ENCODE assay signal across 8 cellular contexts in genomic region chr9:33044677-33045282, GRCh38. TPM values are rescaled to one million over a fixed set of nuclear protein-coding genes. Genes with fewer than 3 reads are reported as not detected.
DNase-seq lines count a peak whose midpoint lies in the region; ATAC-seq and TF ChIP-seq lines count a peak whose summit lies in the region.

No MANE protein-coding gene starts in this region.

- intact Hi-C loops in CD8-positive, alpha-beta T cell (cut with DNase I, micrococcal nuclease), result no loop called here

- peak overlapping the region; percentile 82 for H3K4me3 ChIP-seq in CD8-positive, alpha-beta T cell (ENCODE audit: low read depth, low read length)
- peak overlapping the region; percentile 57 to 76 for H3K4me3 ChIP-seq in foreskin fibroblast (ENCODE audit: low read depth in 1 of 2, low read length in 2 of 2)
- peak overlapping the region; percentile 76 for H3K4me3 ChIP-seq in osteoblast (ENCODE audit: insufficient read depth, low read length)

- no peaks in the 10 kb centered on the region for H3K79me2 ChIP-seq in osteoblast (ENCODE audit: insufficient read depth, low read length)

- no peaks in the 10 kb centered on the region for H3K27me3 ChIP-seq in CD8-positive, alpha-beta T cell (ENCODE audit: insufficient read depth, low read length)
- no peaks in the 10 kb centered on the region for H3K27me3 ChIP-seq in osteoblast (ENCODE audit: insufficient read depth, low read length)

- no peak for DNase-seq in CD8-positive, alpha-beta T cell
- DNase-seq in HPDE6-E6E7 (ENCODE audit: extremely low spot score), result peak; percentile 22
- DNase-seq in T-helper 17 cell, result no peak
- DNase-seq in foreskin fibroblast, result peak in 1 of 2 donors; percentile 34
- peak; percentile 60 for DNase-seq in osteoblast (ENCODE audit: insufficient read length, low spot score, missing footprints)
- DNase-seq in NCI-H1436 treated with DMSO at 0.1 percent for 48 hours (lab: John Stamatoyannopoulos, UW), result no peak

- peak overlapping the region; percentile 47 for H3K27ac ChIP-seq in CD8-positive, alpha-beta T cell (ENCODE audit: low read depth, low read length)
- H3K27ac ChIP-seq in osteoblast (ENCODE audit: low read depth, low read length), result peak overlapping the region; percentile 92

- CTCF ChIA-PET in CD8-positive, alpha-beta T cell (lab: Charles Lee), result no interaction called here

- H3K27ac Mint-ChIP-seq in CD8-positive, alpha-beta T cell, result peak overlapping the region; percentile 71
- H3K27ac Mint-ChIP-seq in T-helper 17 cell, result peak overlapping the region; percentile 91

- peaks cover 10% of the 10 kb centered on the region for H3K4me1 ChIP-seq in CD8-positive, alpha-beta T cell (ENCODE audit: insufficient read depth, low read length)
- H3K4me1 ChIP-seq in osteoblast (ENCODE audit: insufficient read depth, low read length), result peaks cover 8% of the 10 kb centered on the region

- peaks cover 49% of the 10 kb centered on the region for H3K36me3 Mint-ChIP-seq in CD8-positive, alpha-beta T cell
- H3K36me3 Mint-ChIP-seq in T-helper 17 cell (ENCODE audit: low read depth), result peaks cover 3% of the 10 kb centered on the region

- peak overlapping the region; percentile 80 for H2AFZ ChIP-seq in osteoblast (ENCODE audit: low read length)

- H3K36me3 ChIP-seq in CD8-positive, alpha-beta T cell (ENCODE audit: insufficient read depth, low read length), result no peaks in the 10 kb centered on the region
- H3K36me3 ChIP-seq in osteoblast (ENCODE audit: insufficient read depth, low read length), result peaks cover 32% of the 10 kb centered on the region

- no peak for ATAC-seq in CD8-positive, alpha-beta T cell
- ATAC-seq in T-helper 17 cell (no peak), HG03460 (IDR thresholded peaks at IDR 0.05; ENCODE audit: unreplicated experiment) (no peak), GM21529 (IDR thresholded peaks at IDR 0.05; ENCODE audit: unreplicated experiment) (no peak)

- no peaks in the 10 kb centered on the region for H3K27me3 Mint-ChIP-seq in CD8-positive, alpha-beta T cell (ENCODE audit: low read depth)
- H3K27me3 Mint-ChIP-seq in T-helper 17 cell, result no peaks in the 10 kb centered on the region

- peaks cover 15% of the 10 kb centered on the region for H3K4me1 Mint-ChIP-seq in CD8-positive, alpha-beta T cell (ENCODE audit: low read depth)
- peaks cover 17% of the 10 kb centered on the region for H3K4me1 Mint-ChIP-seq in T-helper 17 cell

- no peaks in the 10 kb centered on the region for H3K9me3 ChIP-seq in CD8-positive, alpha-beta T cell (ENCODE audit: low read length)
- H3K9me3 ChIP-seq in T-helper 17 cell (ENCODE audit: control insufficient read depth, low read length, poor library complexity, severe bottlenecking), result no peaks in the 10 kb centered on the region
- H3K9me3 ChIP-seq in osteoblast (ENCODE audit: low read depth, low read length), result no peaks in the 10 kb centered on the region

- TF ChIP-seq CTCF in CD8-positive, alpha-beta T cell (IDR thresholded peaks at IDR 0.05), result no peak
- peak; percentile 12 for TF ChIP-seq CTCF in foreskin fibroblast (IDR thresholded peaks at IDR 0.05; ENCODE audit: low read depth, low read length)
- no peak for TF ChIP-seq CTCF in osteoblast (IDR thresholded peaks at IDR 0.05; ENCODE audit: extremely low read depth, low read depth, low read length)

- peak overlapping the region; percentile 97 for H3K4me2 ChIP-seq in osteoblast (ENCODE audit: insufficient read depth, low read length)

- no peaks in the 10 kb centered on the region for H3K9me3 Mint-ChIP-seq in CD8-positive, alpha-beta T cell

- H3K4me3 Mint-ChIP-seq in CD8-positive, alpha-beta T cell, result peak overlapping the region; percentile 85
- peak overlapping the region; percentile 86 for H3K4me3 Mint-ChIP-seq in T-helper 17 cell

- no peaks in the 10 kb centered on the region for H4K20me1 ChIP-seq in osteoblast (ENCODE audit: insufficient read depth, low read length)

- POLR2A ChIA-PET in CD8-positive, alpha-beta T cell (lab: Charles Lee), result interaction anchor here (1.2 to 2.2 kb wide), 3 partner anchors 14 to 20 kb away, joined by 3 to 7 read pairs (median 4); partner anchors contain the start of gene DNAJA1

RNA-seq across cellular contexts. Expression of gene DNAJA1, which starts 19.7 kb away (rescaled TPM):
- 100 to 1,000 TPM; 170 to 172 TPM for total RNA-seq in CD8-positive, alpha-beta T cell
- 100 to 1,000 TPM; 216 to 292 TPM for total RNA-seq in T-helper 17 cell
- 64.8 and 69.1 TPM in 2 replicates for total RNA-seq in osteoblast

RNA-seq across cellular contexts. Expression of gene SMU1, which starts 31.7 kb away (rescaled TPM):
- total RNA-seq in CD8-positive, alpha-beta T cell, result 10 to 100 TPM; 29.2 to 30.0 TPM
- total RNA-seq in T-helper 17 cell (10 to 100 TPM; 20.6 to 21.2 TPM), osteoblast (31.1 and 31.8 TPM in 2 replicates)

RNA-seq across cellular contexts. Expression of gene APTX, which starts 43.4 kb away (rescaled TPM):
- 10 to 100 TPM; 22.3 to 25.1 TPM for total RNA-seq in CD8-positive, alpha-beta T cell
- 10 to 100 TPM; 19.2 to 20.3 TPM for total RNA-seq in T-helper 17 cell
- 24.5 and 28.6 TPM in 2 replicates for total RNA-seq in osteoblast

Comparison
In these comparisons a context has a peak if more than half of its experiments do, and no peak if none do; other contexts are left out.
1. DNase-seq: peak in HPDE6-E6E7 (single experiment) and osteoblast (single experiment); none in CD8-positive, alpha-beta T cell (0 of 7), T-helper 17 cell (0 of 3) and NCI-H1436 treated with DMSO at 0.1 percent for 48 hours (single experiment).
2. Peak in every context shown above with its lines, with median percentiles within 50 percentile points of each other: H3K4me3 ChIP-seq.